ENCODE assay signal across 15 cellular contexts in genomic region chr14:90140298-90140955, GRCh38.
DNase-seq lines count a peak whose midpoint lies in the region; ATAC-seq and TF ChIP-seq lines count a peak whose summit lies in the region.
"Had no signal": no experiment of that assay in that cellular context is flagged by ENCODE, and none has a peak within 500 bp of the region (broad histone marks: within the 10 kb centered on the region; RNA-seq: fewer than 3 reads in every experiment).

No MANE protein-coding gene starts in this region.

- 63% methylated on average over 4 of the region's 12 CpGs; no CpG with 5 or more reads in 1 of the 2 experiments for WGBS in IMR-90 (ENCODE audit: extremely low coverage in 2 of 2, insufficient read length in 1 of 2), 2 experiments

- no peak overlapping the region for H3K9ac ChIP-seq in IMR-90 (ENCODE audit: low read depth, low read length)

- POLR2A ChIA-PET in IMR-90 (lab: Charles Lee; ENCODE audit: unreplicated experiment), result no interaction called here

- no peak overlapping the region for H3K4me2 ChIP-seq in IMR-90 (ENCODE audit: low read depth, low read length)

- CTCF ChIA-PET in IMR-90 (lab: Yijun Ruan, JAX), result no interaction called here

- H3K14ac ChIP-seq in IMR-90 (replicated peaks; ENCODE audit: low read depth, low read length), result no peak overlapping the region

- no peaks in the 10 kb centered on the region for H3K9me3 ChIP-seq in IMR-90 (ENCODE audit: control insufficient read depth, insufficient read depth, low read length)
- H3K9me3 ChIP-seq: Caco-2, colonic mucosa, spleen had no signal

- dilution Hi-C loops in IMR-90 (cut with HindIII; ENCODE audit: low sequenced_read_pairs, unreplicated experiment), result no loop called here

- no peak overlapping the region for H3K4ac ChIP-seq in IMR-90 (ENCODE audit: low read depth, low read length)

- H3K79me1 ChIP-seq in IMR-90 (ENCODE audit: low read depth in 1 of 2, low read length in 2 of 2), result no peaks in the 10 kb centered on the region

- BruUV-seq in IMR-90 (replicated peaks; lab: Mats Ljungman, UMichigan), result no TSS peak

- H2BK15ac ChIP-seq in IMR-90 (ENCODE audit: low read depth, low read length), result no peak overlapping the region; the same call in 2 of the 3 replicates

- no peak for TF ChIP-seq POLR2A in IMR-90 (IDR thresholded peaks at IDR 0.05; ENCODE audit: low read depth, low read length)

- TF ChIP-seq RAD21 in IMR-90 (IDR thresholded peaks at IDR 0.05; ENCODE audit: low read length), result no peak

- no peak overlapping the region for H2AK5ac ChIP-seq in IMR-90 (ENCODE audit: low read depth, low read length)

- no peak overlapping the region for H2BK20ac ChIP-seq in IMR-90 (ENCODE audit: low read depth, low read length)

- H2BK5ac ChIP-seq in IMR-90 (ENCODE audit: low read depth, low read length, poor library complexity, severe bottlenecking), result peak overlapping the region; percentile 37

- peaks cover 3% of the 10 kb centered on the region; the same call in 1 of the 2 replicates for H3K4me1 ChIP-seq in IMR-90 (ENCODE audit: control insufficient read depth, insufficient read depth, low read length)
- H3K4me1 ChIP-seq: Caco-2, colonic mucosa, spleen had no signal

- H4K5ac ChIP-seq in IMR-90 (ENCODE audit: low read depth, low read length), result peak overlapping the region; percentile 28; the same call in 1 of the 2 replicates

- no peak overlapping the region for H3K23ac ChIP-seq in IMR-90 (ENCODE audit: low read depth, low read length)

- no peak for ATAC-seq in IMR-90 (ENCODE audit: low read depth)
- ATAC-seq in HG02938 (IDR thresholded peaks at IDR 0.05; ENCODE audit: unreplicated experiment), result no peak
- ATAC-seq in GM21737 (IDR thresholded peaks at IDR 0.05; ENCODE audit: unreplicated experiment), result no peak
- ATAC-seq: GM12878 had no signal

- intact Hi-C loops in IMR-90 (cut with micrococcal nuclease), result no loop called here

- H3K27me3 ChIP-seq in IMR-90 (ENCODE audit: control insufficient read depth, insufficient read depth, low read length), result peaks cover 4% of the 10 kb centered on the region
- H3K27me3 ChIP-seq: colonic mucosa had no signal

- no peaks in the 10 kb centered on the region for H4K20me1 ChIP-seq in IMR-90 (ENCODE audit: insufficient read depth, low read length)

- H3K9me1 ChIP-seq in IMR-90 (ENCODE audit: insufficient read depth, low read length), result no peaks in the 10 kb centered on the region

- no peak overlapping the region for H3K56ac ChIP-seq in IMR-90 (ENCODE audit: extremely low read depth, insufficient read depth, low read length)

- H4K91ac ChIP-seq in IMR-90 (ENCODE audit: insufficient read depth, low read depth, low read length), result no peak overlapping the region; the same call in 1 of the 2 replicates

- no peaks in the 10 kb centered on the region for H3K36me3 ChIP-seq in IMR-90 (ENCODE audit: control insufficient read depth, insufficient read depth, low read length)
- H3K36me3 ChIP-seq: colonic mucosa, spleen had no signal

- peak overlapping the region; percentile 39; a peak in 2 of 4 replicates for H4K8ac ChIP-seq in IMR-90 (ENCODE audit: low read depth in 2 of 2, low read length in 2 of 2)

- H2BK120ac ChIP-seq in IMR-90 (ENCODE audit: low read depth, low read length), result no peak overlapping the region

- in situ Hi-C loops in IMR-90 (cut with MboI; ENCODE audit: low sequenced_read_pairs) (no loop called here), astrocyte of the cerebellum (cut with HindIII; ENCODE audit: low sequenced_read_pairs) (no loop called here)

- H2AK9ac ChIP-seq in IMR-90 (replicated peaks; ENCODE audit: low read depth, low read length, poor library complexity), result no peak overlapping the region

- peak overlapping the region; percentile 60 for H2AFZ ChIP-seq in IMR-90 (replicated peaks; ENCODE audit: low read length, poor library complexity)

- TF ChIP-seq CTCF in IMR-90 (conservative IDR thresholded peaks at IDR 0.05; ENCODE audit: low read depth, low read length), result no peak
- no peak for TF ChIP-seq CTCF in astrocyte of the cerebellum (IDR thresholded peaks at IDR 0.05; ENCODE audit: low read depth, low read length, missing control alignments)

- H3K4me3 ChIP-seq in IMR-90 (ENCODE audit: insufficient read depth, low read depth, low read length) (no peak overlapping the region), astrocyte of the cerebellum (ENCODE audit: low read depth, low read length) (no peak overlapping the region)
- H3K4me3 ChIP-seq: colonic mucosa, GM12878, spleen had no signal

- peak overlapping the region; percentile 32; the same call in 1 of the 2 replicates for H3K18ac ChIP-seq in IMR-90 (ENCODE audit: low read depth, low read length)

- no peak overlapping the region for H3K27ac ChIP-seq in IMR-90 (ENCODE audit: insufficient read depth, low read length)
- H3K27ac ChIP-seq: colonic mucosa, spleen had no signal

- DNase-seq in EH (ENCODE audit: low read depth) (peak; percentile 72), IMR-90 (peak; percentile 17), astrocyte of the cerebellum (ENCODE audit: low read depth) (peak; percentile 12), myocyte (ENCODE audit: low read depth) (peak; percentile 23), HT-29 (ENCODE audit: low spot score) (no peak), NCI-H1694 (lab: John Stamatoyannopoulos, UW) (no peak)
- DNase-seq: Caco-2, colonic mucosa, H7, KBM-7, NCI-H2081, spleen had no signal

TF ChIP-seq in IMR-90, 13 proteins besides CTCF, POLR2A, EP300 and RAD21:
- TF ChIP-seq ELK1 (IDR thresholded peaks at IDR 0.05; ENCODE audit: borderline replicate concordance, low read depth, low read length), result no peak
- no peak for TF ChIP-seq NFE2L2 (IDR thresholded peaks at IDR 0.05; ENCODE audit: low read depth, low read length)
- TF ChIP-seq BHLHE40 (IDR thresholded peaks at IDR 0.05; ENCODE audit: low read depth, low read length), result no peak
- TF ChIP-seq FOS (IDR thresholded peaks at IDR 0.05; ENCODE audit: low read depth, low read length), result no peak
- no peak for TF ChIP-seq MXI1 (IDR thresholded peaks at IDR 0.05; ENCODE audit: borderline replicate concordance, low read depth, low read length)
- TF ChIP-seq USF2 (IDR thresholded peaks at IDR 0.05; ENCODE audit: low read depth, low read length), result no peak
- TF ChIP-seq SMC3 (IDR thresholded peaks at IDR 0.05; ENCODE audit: low read depth, low read length), result no peak
- no peak for TF ChIP-seq CEBPB (IDR thresholded peaks at IDR 0.05; ENCODE audit: low read depth, low read length)
- no peak for TF ChIP-seq CHD1 (IDR thresholded peaks at IDR 0.05; ENCODE audit: low read depth, low read length)
- no peak for TF ChIP-seq RCOR1 (IDR thresholded peaks at IDR 0.05; ENCODE audit: insufficient replicate concordance, low read length)
- TF ChIP-seq MAZ (IDR thresholded peaks at IDR 0.05; ENCODE audit: borderline replicate concordance, low read depth, low read length), result no peak
- TF ChIP-seq MAFK (IDR thresholded peaks at IDR 0.05; ENCODE audit: low read depth, low read length), result no peak
- TF ChIP-seq RFX5 (IDR thresholded peaks at IDR 0.05; ENCODE audit: low read depth, low read length), result no peak
TF ChIP-seq in IMR-90: peak in this region for 0.

Comparison
In these comparisons a context has a peak if more than half of its experiments do, and no peak if none do; other contexts are left out.
1. DNase-seq: peak in EH (single experiment), IMR-90 (single experiment), astrocyte of the cerebellum (single experiment) and myocyte (single experiment); none in HT-29 (single experiment) and NCI-H1694 (single experiment).